Comparison of ENCODE assay signal across 24 cellular contexts in genomic region chr12:119601877-119602536, GRCh38. TPM values are rescaled to one million over a fixed set of nuclear protein-coding genes. Genes with fewer than 3 reads are reported as not detected.
"Had no signal": no experiment of that assay in that cellular context is flagged by ENCODE, and none has a peak within 500 bp of the region (broad histone marks: within the 10 kb centered on the region; RNA-seq: fewer than 3 reads in every experiment).

No MANE protein-coding gene starts in this region.

- H3K27ac ChIP-seq: esophagus squamous epithelium, gastroesophageal sphincter, heart left ventricle, pancreas, stomach, suprapubic skin, transverse colon, uterus, VCaP had no signal

- DNase-seq: activated CD4-positive, alpha-beta T cell treated with anti-CD3 and anti-CD28 coated beads, Interleukin-2, amount 10 ng/mL, durations not matched to agents 7 days and 5 days; activated CD8-positive, alpha-beta T cell treated with anti-CD3 and anti-CD28 coated beads for 36 hours; activated gamma-delta T cell treated with Interleukin-2 at 50 U/mL for 16 hours; activated T-cell treated with anti-CD3 and anti-CD28 coated beads, Interleukin-2, amount 50 U/mL, for 1 hour; aorta; central memory CD4-positive, alpha-beta T cell; effector memory CD8-positive, alpha-beta T cell; esophagus squamous epithelium; heart left ventricle; islet precursor cell; left colon; pancreas; stimulated activated CD4-positive, alpha-beta T cell treated with anti-CD3 and anti-CD28 coated beads, Interleukin-15, amount 100 ng/mL, for 24 hours; stomach; T1000; transverse colon; uterus had no signal

- H3K4me1 ChIP-seq: esophagus squamous epithelium, pancreas, suprapubic skin, transverse colon, uterus had no signal

- H3K36me3 ChIP-seq: esophagus squamous epithelium, gastroesophageal sphincter, heart left ventricle, pancreas, stomach, suprapubic skin, transverse colon, uterus had no signal

- H3K9me3 ChIP-seq: esophagus squamous epithelium, gastroesophageal sphincter, heart left ventricle, pancreas, stomach, suprapubic skin, transverse colon, uterus had no signal

- H3K27me3 ChIP-seq: pancreas, uterus had no signal

- H3K4me3 ChIP-seq: esophagus squamous epithelium, gastroesophageal sphincter, heart left ventricle, pancreas, smooth muscle cell, stomach, suprapubic skin, transverse colon, uterus had no signal

RNA-seq across cellular contexts. Expression of gene TMEM233, which starts 8.4 kb away (rescaled TPM):
- total RNA-seq: activated CD4-positive, alpha-beta T cell treated with anti-CD3 and anti-CD28 coated beads, Interleukin-2, amount 10 ng/mL, durations not matched to agents 7 days and 5 days; activated CD8-positive, alpha-beta T cell treated with anti-CD3 and anti-CD28 coated beads for 36 hours; activated naive CD4-positive, alpha-beta T cell treated with anti-CD3 and anti-CD28 coated beads, Interleukin-2, amount 50 U/mL, for 72 hours; endothelial cell of umbilical vein; mononuclear cell; smooth muscle cell had no signal
